8 cellular contexts compared by ENCODE assay signal in the genomic region with DNA sequence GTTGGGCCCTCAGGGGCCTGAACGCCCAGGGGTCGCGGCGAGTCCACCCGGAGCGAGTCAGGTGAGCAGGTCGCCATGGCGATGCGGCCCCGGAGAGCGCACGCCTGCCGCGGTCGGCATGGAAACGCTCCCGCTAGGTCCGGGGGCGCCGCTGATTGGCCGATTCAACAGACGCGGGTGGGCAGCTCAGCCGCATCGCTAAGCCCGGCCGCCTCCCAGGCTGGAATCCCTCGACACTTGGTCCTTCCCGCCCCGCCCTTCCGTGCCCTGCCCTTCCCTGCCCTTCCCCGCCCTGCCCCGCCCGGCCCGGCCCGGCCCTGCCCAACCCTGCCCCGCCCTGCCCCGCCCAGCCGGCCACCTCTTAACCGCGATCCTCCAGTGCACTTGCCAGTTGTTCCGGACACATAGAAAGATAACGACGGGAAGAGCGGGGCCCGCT. TPM values are rescaled to one million over a fixed set of nuclear protein-coding genes. Genes with fewer than 3 reads are reported as not detected.
DNase-seq lines count a peak whose midpoint lies in the region; ATAC-seq and TF ChIP-seq lines count a peak whose summit lies in the region.

Gene CCNA1, plus strand, starts transcription at position 390 of the 439 bp plus-strand sequence. CDS start 562 bp downstream, outside the sequence.

- H3K79me2 ChIP-seq in osteoblast (ENCODE audit: insufficient read depth, low read length), result no peaks in the 10 kb centered on the region

- H4K20me1 ChIP-seq in osteoblast (ENCODE audit: insufficient read depth, low read length), result no peaks in the 10 kb centered on the region

- peaks cover 51% of the 10 kb centered on the region for H3K27me3 Mint-ChIP-seq in activated CD4-positive, alpha-beta T cell treated with anti-CD3 and anti-CD28 coated beads for 36 hours
- H3K27me3 Mint-ChIP-seq in activated CD4-positive, alpha-beta memory T cell treated with anti-CD3 and anti-CD28 coated beads, Interleukin-2, amount 10 ng/mL, durations not matched to agents 7 days and 5 days, result peaks cover 58% of the 10 kb centered on the region

- H3K27me3 ChIP-seq in MG63 (peaks cover 6% of the 10 kb centered on the region; the same call in 1 of the 2 replicates), osteoblast (ENCODE audit: insufficient read depth, low read length) (peaks cover 45% of the 10 kb centered on the region)

- peak; percentile 73 for ATAC-seq in activated CD4-positive, alpha-beta T cell treated with anti-CD3 and anti-CD28 coated beads for 36 hours
- no peak for ATAC-seq in GM21390 (IDR thresholded peaks at IDR 0.05; ENCODE audit: unreplicated experiment)

- intact Hi-C loops in activated CD4-positive, alpha-beta T cell treated with anti-CD3 and anti-CD28 coated beads for 36 hours (cut with DNase I, micrococcal nuclease), result loop anchor here in 1 of 2 experiments (5.0 kb wide), 2 partner anchors 385 to 955 kb away; partner anchors contain the start of genes MAB21L1 and RFXAP

- peak; percentile 54 for DNase-seq in activated CD4-positive, alpha-beta T cell treated with anti-CD3 and anti-CD28 coated beads for 36 hours
- DNase-seq in activated CD4-positive, alpha-beta T cell treated with anti-CD3 and anti-CD28 coated beads, Interleukin-2, amount 50 U/mL, for 4 hours, result no peak
- DNase-seq in MG63 (peak; percentile 79), fibroblast of villous mesenchyme (ENCODE audit: low read depth) (no peak), osteoblast (ENCODE audit: insufficient read length, low spot score, missing footprints) (no peak), activated gamma-delta T cell treated with Interleukin-2 at 50 U/mL for 16 hours (no peak)
- DNase-seq in activated CD4-positive, alpha-beta memory T cell treated with anti-CD3 and anti-CD28 coated beads, Interleukin-2, amount 10 ng/mL, durations not matched to agents 7 days and 5 days, result peak; percentile 50

- H3K27ac ChIP-seq in osteoblast (ENCODE audit: low read depth, low read length), result no peak within 1 kb of the TSS

- peak within 1 kb of the TSS; percentile 73 for H3K4me2 ChIP-seq in osteoblast (ENCODE audit: insufficient read depth, low read length)

- no peak within 1 kb of the TSS for H3K27ac Mint-ChIP-seq in activated CD4-positive, alpha-beta T cell treated with anti-CD3 and anti-CD28 coated beads for 36 hours
- H3K27ac Mint-ChIP-seq in activated CD4-positive, alpha-beta memory T cell treated with anti-CD3 and anti-CD28 coated beads, Interleukin-2, amount 10 ng/mL, durations not matched to agents 7 days and 5 days, result no peak within 1 kb of the TSS

- H3K36me3 ChIP-seq in MG63 (no peaks in the 10 kb centered on the region), osteoblast (ENCODE audit: insufficient read depth, low read length) (no peaks in the 10 kb centered on the region)

- POLR2A ChIA-PET in activated CD4-positive, alpha-beta T cell treated with anti-CD3 and anti-CD28 coated beads for 36 hours (lab: Charles Lee), result no interaction called here
- POLR2A ChIA-PET in activated CD4-positive, alpha-beta memory T cell treated with anti-CD3 and anti-CD28 coated beads, Interleukin-2, amount 10 ng/mL, durations not matched to agents 7 days and 5 days (lab: Charles Lee), result no interaction called here

- H3K4me3 ChIP-seq in MG63, result peak within 1 kb of the TSS; percentile 59
- H3K4me3 ChIP-seq in fibroblast of villous mesenchyme (ENCODE audit: low read depth, low read length), result peak within 1 kb of the TSS; percentile 59
- peak within 1 kb of the TSS; percentile 54 for H3K4me3 ChIP-seq in osteoblast (ENCODE audit: insufficient read depth, low read length)

- no peak within 1 kb of the TSS for H2AFZ ChIP-seq in osteoblast (ENCODE audit: low read length)

- H3K4me1 Mint-ChIP-seq in activated CD4-positive, alpha-beta T cell treated with anti-CD3 and anti-CD28 coated beads for 36 hours, result peaks cover 8% of the 10 kb centered on the region
- H3K4me1 Mint-ChIP-seq in activated CD4-positive, alpha-beta memory T cell treated with anti-CD3 and anti-CD28 coated beads, Interleukin-2, amount 10 ng/mL, durations not matched to agents 7 days and 5 days, result peaks cover 26% of the 10 kb centered on the region

- H3K9me3 Mint-ChIP-seq in activated CD4-positive, alpha-beta T cell treated with anti-CD3 and anti-CD28 coated beads for 36 hours (ENCODE audit: low read depth), result no peaks in the 10 kb centered on the region
- no peaks in the 10 kb centered on the region for H3K9me3 Mint-ChIP-seq in activated CD4-positive, alpha-beta memory T cell treated with anti-CD3 and anti-CD28 coated beads, Interleukin-2, amount 10 ng/mL, durations not matched to agents 7 days and 5 days

- peak within 1 kb of the TSS; percentile 24 for H3K4me3 Mint-ChIP-seq in activated CD4-positive, alpha-beta T cell treated with anti-CD3 and anti-CD28 coated beads for 36 hours
- H3K4me3 Mint-ChIP-seq in activated CD4-positive, alpha-beta memory T cell treated with anti-CD3 and anti-CD28 coated beads, Interleukin-2, amount 10 ng/mL, durations not matched to agents 7 days and 5 days, result peak within 1 kb of the TSS; percentile 52

- CTCF ChIA-PET in activated CD4-positive, alpha-beta T cell treated with anti-CD3 and anti-CD28 coated beads for 36 hours (lab: Charles Lee), result interaction anchor here (0.7 kb wide), 1 partner anchor 14 kb away, joined by 3 read pairs; no protein-coding TSS in a partner anchor
- CTCF ChIA-PET in activated CD4-positive, alpha-beta memory T cell treated with anti-CD3 and anti-CD28 coated beads, Interleukin-2, amount 10 ng/mL, durations not matched to agents 7 days and 5 days (lab: Charles Lee), result no interaction called here

- H3K36me3 Mint-ChIP-seq in activated CD4-positive, alpha-beta T cell treated with anti-CD3 and anti-CD28 coated beads for 36 hours (ENCODE audit: low read depth), result no peaks in the 10 kb centered on the region
- no peaks in the 10 kb centered on the region for H3K36me3 Mint-ChIP-seq in activated CD4-positive, alpha-beta memory T cell treated with anti-CD3 and anti-CD28 coated beads, Interleukin-2, amount 10 ng/mL, durations not matched to agents 7 days and 5 days (ENCODE audit: low read depth)

- H3K4me1 ChIP-seq in osteoblast (ENCODE audit: insufficient read depth, low read length), result peaks cover 4% of the 10 kb centered on the region

- no peaks in the 10 kb centered on the region for H3K9me3 ChIP-seq in MG63
- no peaks in the 10 kb centered on the region for H3K9me3 ChIP-seq in osteoblast (ENCODE audit: low read depth, low read length)

- TF ChIP-seq CTCF in fibroblast of villous mesenchyme (IDR thresholded peaks at IDR 0.05; ENCODE audit: insufficient read depth, low read depth, low read length) (no peak), osteoblast (IDR thresholded peaks at IDR 0.05; ENCODE audit: extremely low read depth, low read depth, low read length) (no peak)

RNA-seq across cellular contexts. Expression of gene CCNA1, which starts in this region (rescaled TPM):
- under 1 TPM; 0.21 to 0.40 TPM for total RNA-seq in activated CD4-positive, alpha-beta T cell treated with anti-CD3 and anti-CD28 coated beads for 36 hours
- total RNA-seq in MG63 (2014; rRNA removed; shearing (Covaris generic); ENCODE audit: low replicate concordance), result 0.49 and 0.59 TPM in 2 replicates
- total RNA-seq in activated CD4-positive, alpha-beta memory T cell treated with anti-CD3 and anti-CD28 coated beads, Interleukin-2, amount 10 ng/mL, durations not matched to agents 7 days and 5 days, result 1 to 10 TPM; 3.5 to 3.8 TPM
- under 0.01 and 0.43 TPM in 2 replicates for total RNA-seq in fibroblast of villous mesenchyme
- total RNA-seq in osteoblast, result not detected in 2 replicates

Comparison
In these comparisons a context has a peak if more than half of its experiments do, and no peak if none do; other contexts are left out.
1. Peak in DNase-seq and ATAC-seq in activated CD4-positive, alpha-beta T cell treated with anti-CD3 and anti-CD28 coated beads for 36 hours; RNA of the gene not detected or under 1 TPM.
2. Peak in DNase-seq and H3K4me3 ChIP-seq in MG63; RNA of the gene not detected or under 1 TPM.